Comparison of ENCODE assay signal across 10 cellular contexts in the genomic region with DNA sequence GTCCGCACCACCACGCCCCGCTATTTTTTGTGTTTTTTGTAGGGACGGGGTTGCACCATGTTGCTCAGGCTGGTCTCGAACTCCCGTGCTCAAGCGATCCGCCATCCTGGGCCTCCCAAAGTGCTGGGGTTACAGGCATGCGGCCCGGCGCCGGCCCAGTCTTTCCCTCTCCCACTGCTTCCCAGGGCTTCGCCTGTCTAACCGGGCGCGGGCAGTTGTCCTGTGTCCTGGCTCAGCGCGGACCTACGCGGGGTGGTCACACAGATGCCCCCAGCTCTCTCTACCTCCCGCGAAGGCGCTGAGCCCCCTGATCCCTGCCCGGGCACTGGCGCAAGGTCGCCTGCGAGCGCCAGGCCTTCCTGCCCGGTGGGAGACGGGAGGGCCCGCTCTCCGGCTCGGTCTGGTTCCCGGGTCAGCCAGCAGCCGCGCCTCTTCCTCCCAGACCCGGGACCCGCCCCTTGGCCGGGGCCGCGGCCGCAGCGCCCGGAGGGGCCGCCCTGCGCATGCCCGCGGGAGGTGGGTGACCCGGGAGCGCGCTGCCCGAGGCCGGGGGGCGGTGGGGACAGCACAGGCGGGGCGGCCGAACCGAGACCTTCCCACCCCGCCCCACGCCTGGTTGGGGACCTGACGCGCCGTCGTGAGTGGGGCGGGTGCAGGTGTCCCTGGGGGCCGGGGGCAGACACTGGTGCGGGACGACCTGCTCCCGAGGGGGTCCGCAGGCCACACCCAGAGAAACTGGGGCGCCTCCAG. TPM values are rescaled to one million over a fixed set of nuclear protein-coding genes. Genes with fewer than 3 reads are reported as not detected.
DNase-seq lines count a peak whose midpoint lies in the region; ATAC-seq and TF ChIP-seq lines count a peak whose summit lies in the region.
"Not testable (repeated sequence)": the region's sequence is repeated elsewhere in the genome, so short reads cannot be mapped to it uniquely, and the experiment has no call there.
"Had no signal": no experiment of that assay in that cellular context is flagged by ENCODE, and none has a peak within 500 bp of the region (broad histone marks: within the 10 kb centered on the region; RNA-seq: fewer than 3 reads in every experiment).

No MANE protein-coding gene starts in this region.

- not testable (repeated sequence) for H3K27ac Mint-ChIP-seq in WTC11; chondrocyte (ENCODE audit: unreplicated experiment)

- H4K8ac ChIP-seq in mesendoderm (ENCODE audit: low read depth, low read length) (peak overlapping the region; percentile 2), trophoblast cell (ENCODE audit: low read depth, low read length) (peak overlapping the region; percentile 85)

- H2BK120ac ChIP-seq in mesendoderm (ENCODE audit: low read depth, low read length); trophoblast cell (ENCODE audit: insufficient read depth, low read length, poor library complexity): not testable (repeated sequence)

- H3K56ac ChIP-seq in mesendoderm (ENCODE audit: low read length), result peak overlapping the region; percentile 49

- H3K4me1 ChIP-seq in cardiac muscle cell (ENCODE audit: low read depth); mesendoderm (ENCODE audit: control insufficient read depth, low read depth, low read length); trophoblast cell (ENCODE audit: control insufficient read depth in 1 of 2, insufficient read depth in 2 of 2, low read length in 2 of 2); suprapubic skin: not testable (repeated sequence)

- H4K91ac ChIP-seq in trophoblast cell (ENCODE audit: low read depth, low read length), result peak overlapping the region; percentile 73

- peak; percentile 79 for ATAC-seq in HG02759 (IDR thresholded peaks at IDR 0.05; ENCODE audit: unreplicated experiment)
- peak; percentile 84 for ATAC-seq in WTC11

- H4K5ac ChIP-seq in mesendoderm (ENCODE audit: low read length), result not testable (repeated sequence)

- H3K36me3 Mint-ChIP-seq in WTC11; chondrocyte (ENCODE audit: low read depth): not testable (repeated sequence)

- TF ChIP-seq POLR2A in suprapubic skin (IDR thresholded peaks at IDR 0.05), result not testable (repeated sequence)

- CTCF ChIA-PET in WTC11 (lab: Charles Lee), result not testable (repeated sequence)

- no CpG with 5 or more reads among the region's 71 CpGs for WGBS in mesendoderm (ENCODE audit: extremely low coverage, insufficient coverage, low lambda C conversion rate)
- WGBS in trophoblast cell (ENCODE audit: extremely low coverage, insufficient coverage, insufficient read length), result no CpG with 5 or more reads among the region's 71 CpGs
- no CpG with 5 or more reads among the region's 71 CpGs for WGBS in suprapubic skin

- H3K4me1 Mint-ChIP-seq in WTC11; chondrocyte (ENCODE audit: low read depth): not testable (repeated sequence)

- H3K79me2 ChIP-seq in mesendoderm (ENCODE audit: control insufficient read depth, insufficient read depth, low read length); trophoblast cell (ENCODE audit: control insufficient read depth, insufficient read depth, low read length, poor library complexity): not testable (repeated sequence)

- H3K4ac ChIP-seq in mesendoderm (ENCODE audit: low read depth, low read length); trophoblast cell (ENCODE audit: low read depth, low read length): not testable (repeated sequence)

- DNase-seq in AG10803 (ENCODE audit: low read depth); chondrocyte (ENCODE audit: low spot score); cardiac muscle cell (ENCODE audit: low read depth in 1 of 2, low spot score in 1 of 2); mesendoderm; trophoblast cell: not testable (repeated sequence)
- DNase-seq in WTC11 (ENCODE audit: low spot score), result peak; percentile 36
- peak in 1 of 2 donors; percentile 38 for DNase-seq in suprapubic skin (ENCODE audit: low spot score in 2 of 2)

- not testable (repeated sequence) for TF ChIP-seq EP300 in suprapubic skin (IDR thresholded peaks at IDR 0.05)

- not testable (repeated sequence) for H3K79me1 ChIP-seq in mesendoderm (ENCODE audit: low read length); trophoblast cell (ENCODE audit: low read length)

- H2BK5ac ChIP-seq in mesendoderm (ENCODE audit: low read length); trophoblast cell (ENCODE audit: low read depth, low read length, poor library complexity): not testable (repeated sequence)

- H3K23ac ChIP-seq in mesendoderm (ENCODE audit: low read length); trophoblast cell (ENCODE audit: low read length): not testable (repeated sequence)

- not testable (repeated sequence) for H3K9me3 ChIP-seq in cardiac muscle cell (ENCODE audit: low read depth); trophoblast cell (ENCODE audit: insufficient read depth, low read depth, low read length); suprapubic skin

- not testable (repeated sequence) for H3K27ac ChIP-seq in cardiac muscle cell; mesendoderm (ENCODE audit: low read depth, low read length); trophoblast cell (ENCODE audit: low read depth, low read length)
- peak overlapping the region; percentile 64 for H3K27ac ChIP-seq in suprapubic skin

- H2BK12ac ChIP-seq in trophoblast cell (ENCODE audit: low read length), result not testable (repeated sequence)

- H3K9me3 Mint-ChIP-seq in WTC11; chondrocyte (ENCODE audit: low read depth): not testable (repeated sequence)

- not testable (repeated sequence) for H3K36me3 ChIP-seq in cardiac muscle cell; mesendoderm (ENCODE audit: control insufficient read depth, insufficient read depth, low read length); trophoblast cell (ENCODE audit: control insufficient read depth in 1 of 2, insufficient read depth in 2 of 2, low read length in 2 of 2); suprapubic skin

- POLR2A ChIA-PET in WTC11 (lab: Charles Lee), result not testable (repeated sequence)

- H2BK15ac ChIP-seq in mesendoderm (replicated peaks; ENCODE audit: low read depth), result not testable (repeated sequence)

- not testable (repeated sequence) for H3K27me3 ChIP-seq in cardiac muscle cell; mesendoderm (ENCODE audit: insufficient read depth, low read length, poor library complexity); trophoblast cell (ENCODE audit: insufficient read depth, low read length); suprapubic skin

- TF ChIP-seq CTCF in AG10803 (conservative IDR thresholded peaks at IDR 0.05; ENCODE audit: low read length); WTC11 (IDR thresholded peaks at IDR 0.05); chondrocyte (IDR thresholded peaks at IDR 0.05); cardiac muscle cell (IDR thresholded peaks at IDR 0.05; ENCODE audit: low read depth, low read length); suprapubic skin (IDR thresholded peaks at IDR 0.05): not testable (repeated sequence)

- not testable (repeated sequence) for H3K27me3 Mint-ChIP-seq in WTC11 (ENCODE audit: low read depth); chondrocyte (ENCODE audit: low read depth)

- H3K4me3 Mint-ChIP-seq in WTC11 (peak overlapping the region; percentile 18; the same call in 1 of the 2 replicates), chondrocyte (ENCODE audit: unreplicated experiment) (peak overlapping the region; percentile 22)

- H3K9ac ChIP-seq in mesendoderm (ENCODE audit: low read length); trophoblast cell (ENCODE audit: low read length): not testable (repeated sequence)

- H3K14ac ChIP-seq in trophoblast cell (ENCODE audit: low read length), result peak overlapping the region; percentile 37

- H3K4me2 ChIP-seq in mesendoderm (ENCODE audit: low read length), result not testable (repeated sequence)
- peak overlapping the region; percentile 55 for H3K4me2 ChIP-seq in trophoblast cell (ENCODE audit: low read length)

- peak overlapping the region; percentile 90 for H2AFZ ChIP-seq in trophoblast cell (ENCODE audit: insufficient read depth, low read length, poor library complexity)

- H4K12ac ChIP-seq in trophoblast cell (ENCODE audit: low read depth, low read length), result peak overlapping the region; percentile 75

- not testable (repeated sequence) for H3K18ac ChIP-seq in mesendoderm (ENCODE audit: low read length); trophoblast cell (ENCODE audit: low read length)

- H2AK5ac ChIP-seq in mesendoderm (ENCODE audit: low read length); trophoblast cell (ENCODE audit: low read length): not testable (repeated sequence)

- H3K4me3 ChIP-seq in AG10803 (ENCODE audit: low read length) (peak overlapping the region; percentile 17; the same call in 1 of the 2 replicates), cardiac muscle cell (peak overlapping the region; percentile 24), suprapubic skin (peak overlapping the region; percentile 54)
- not testable (repeated sequence) for H3K4me3 ChIP-seq in mesendoderm (ENCODE audit: low read length); trophoblast cell (ENCODE audit: low read depth, low read length)

RNA-seq across cellular contexts. Expression of gene CLEC18C, which starts 14.4 kb away (rescaled TPM):
- total RNA-seq in WTC11 (2021) (0.11 to 0.48 TPM (median 0.18 TPM) in 3 replicates), chondrocyte (0.34 TPM in 1 of 3 replicates, not detected in the others), cardiac muscle cell (0.36 and 1.1 TPM in 2 replicates), suprapubic skin (not detected)
- not detected in 2 replicates for polyA plus RNA-seq in cardiac muscle cell
- 0.08 TPM for polyA plus RNA-seq in mesendoderm (2013, experiment 1 of 2)
- polyA plus RNA-seq in mesendoderm (2013, experiment 2 of 2), result not detected
- polyA plus RNA-seq in trophoblast cell (2013), result not detected in 2 replicates
- total RNA-seq: subcutaneous adipose tissue had no signal
- polyA plus RNA-seq: CD8-positive, alpha-beta memory T cell had no signal
